Comparison of ENCODE assay signal across 8 cellular contexts in the genomic region with DNA sequence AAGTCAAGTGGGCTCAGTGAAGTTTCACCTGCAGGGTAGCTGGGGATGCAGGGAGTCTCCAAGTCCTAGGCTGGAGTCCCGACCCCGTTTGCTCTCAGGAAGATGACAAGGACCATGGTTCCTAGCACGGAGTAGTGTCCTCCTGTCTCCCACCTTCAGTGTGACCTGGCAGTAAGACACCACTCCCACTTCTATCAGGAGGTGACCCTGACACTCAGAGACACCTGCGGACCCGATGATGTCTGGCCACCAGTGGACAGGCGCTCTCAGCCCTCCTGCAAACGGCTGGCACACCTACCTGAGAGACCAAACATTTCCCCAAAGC. TPM values are rescaled to one million over a fixed set of nuclear protein-coding genes. Genes with fewer than 3 reads are reported as not detected.
DNase-seq lines count a peak whose midpoint lies in the region; ATAC-seq and TF ChIP-seq lines count a peak whose summit lies in the region.

No MANE protein-coding gene starts in this region.

- no peak for DNase-seq in Jurkat, Clone E6-1 (ENCODE audit: low read depth, low spot score)
- DNase-seq in cerebellar cortex (ENCODE audit: low spot score), result peak; percentile 14
- no peak for DNase-seq in naive B cell
- DNase-seq in posterior cingulate gyrus, result no peak
- no peak for DNase-seq in T1000 (lab: John Stamatoyannopoulos, UW)
- DNase-seq in OCI-M1 (lab: John Stamatoyannopoulos, UW), result no peak
- no peak for DNase-seq in occipital lobe (lab: John Stamatoyannopoulos, UW)

- intact Hi-C loops in posterior cingulate gyrus (cut with DNase I), result loop anchor here (2.0 to 5.0 kb wide), 3 partner anchors 71 to 250 kb away; a partner anchor contains a TSS

- peak overlapping the region; percentile 83 for H3K27ac ChIP-seq in C4-2B

- peaks cover 0 to 8% of the 10 kb centered on the region in 2 donors for H3K36me3 Mint-ChIP-seq in naive B cell

- no peaks in the 10 kb centered on the region for H3K27me3 Mint-ChIP-seq in naive B cell

- H3K4me1 Mint-ChIP-seq in naive B cell, result peaks cover 32 to 41% (median 35%) of the 10 kb centered on the region in 3 donors

- H3K4me3 Mint-ChIP-seq in naive B cell, result peak overlapping the region; percentile 84 to 97 (median 93)

- H3K27ac Mint-ChIP-seq in naive B cell, result peak overlapping the region; percentile 51 to 97 (median 94)

- no peak for TF ChIP-seq CTCF in C4-2B (conservative IDR thresholded peaks at IDR 0.05)

- ATAC-seq in naive B cell (ENCODE audit: low read depth in 2 of 2), result no peak

- peak overlapping the region; percentile 75 for H3K4me3 ChIP-seq in Jurkat, Clone E6-1 (ENCODE audit: low read length)

- H3K9me3 Mint-ChIP-seq in naive B cell, result no peaks in the 10 kb centered on the region

RNA-seq across cellular contexts. Expression of a gene that starts 1.1 kb away (rescaled TPM):
- 47.0 TPM for polyA plus RNA-seq in Jurkat, Clone E6-1 (2012; ENCODE audit: insufficient read depth, insufficient read length)
- polyA plus RNA-seq in naive B cell (ENCODE audit: low read depth in 6 of 6), result 10 to 100 TPM; 74.3 to 99.4 (median 83.2) TPM
- 75.2 TPM for total RNA-seq in occipital lobe

RNA-seq across cellular contexts. Expression of a gene that starts 35.4 kb away (rescaled TPM):
- 93.0 TPM for polyA plus RNA-seq in Jurkat, Clone E6-1 (2012; ENCODE audit: insufficient read depth, insufficient read length)
- polyA plus RNA-seq in naive B cell (ENCODE audit: low read depth in 6 of 6), result 100 to 1,000 TPM; 142 to 203 (median 152) TPM
- 147 TPM for total RNA-seq in occipital lobe
